In the genomic region with DNA sequence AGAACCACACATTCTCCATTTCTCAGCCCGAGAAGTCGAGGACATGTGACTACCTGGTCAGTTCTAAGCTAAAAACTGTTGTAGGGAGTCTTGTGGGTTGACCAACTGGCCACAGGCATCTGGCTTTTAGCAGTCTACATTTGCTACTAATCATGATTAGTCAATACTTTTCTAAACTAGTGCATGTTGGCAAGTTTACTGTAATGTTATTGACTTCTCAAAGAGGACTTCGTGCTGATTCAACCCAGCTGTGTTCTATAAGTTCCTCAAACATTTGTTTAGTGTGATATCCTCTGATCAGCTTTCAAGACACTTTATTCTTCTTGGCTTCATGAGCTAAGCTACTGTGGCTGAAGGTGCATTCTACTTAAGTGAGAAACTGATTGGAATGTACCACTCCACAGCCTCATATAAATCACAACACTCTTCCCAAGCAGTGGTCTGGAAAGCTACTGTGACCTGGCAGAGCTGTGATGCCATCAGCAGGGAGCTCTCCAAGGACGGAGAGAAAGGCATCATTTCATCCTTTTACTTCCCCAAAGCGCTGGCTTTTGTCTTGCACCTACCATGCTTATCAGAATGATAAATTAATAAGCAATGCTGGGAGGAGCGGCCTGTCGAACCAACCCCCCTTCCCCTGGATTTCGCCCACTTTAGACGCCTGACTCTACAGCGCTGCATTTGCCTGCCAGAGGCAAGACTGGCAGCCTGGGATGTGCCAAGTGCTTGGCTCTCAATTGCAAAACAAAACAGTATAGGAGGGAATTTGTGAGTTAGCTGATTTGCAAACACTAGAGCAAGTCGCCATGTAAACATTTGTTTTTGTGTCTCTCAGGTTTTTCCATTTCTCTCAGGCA, we compare ENCODE assay signal across 15 cellular contexts.
DNase-seq lines count a peak whose midpoint lies in the region; ATAC-seq and TF ChIP-seq lines count a peak whose summit lies in the region.
"Had no signal": no experiment of that assay in that cellular context is flagged by ENCODE, and none has a peak within 500 bp of the region (broad histone marks: within the 10 kb centered on the region; RNA-seq: fewer than 3 reads in every experiment).

No MANE protein-coding gene starts in this region.

- H2AFZ ChIP-seq in osteoblast (ENCODE audit: low read length): no peak overlapping the region

- no peak for ATAC-seq in HG03571 (IDR thresholded peaks at IDR 0.05; ENCODE audit: unreplicated experiment)
- ATAC-seq: lower lobe of right lung had no signal

- H3K4me1 ChIP-seq in osteoblast (ENCODE audit: insufficient read depth, low read length): peaks cover 22% of the 10 kb centered on the region
- no peaks in the 10 kb centered on the region for H3K4me1 ChIP-seq in thyroid gland
- H3K4me1 ChIP-seq: lower lobe of right lung had no signal

- no peaks in the 10 kb centered on the region for H3K36me3 ChIP-seq in osteoblast (ENCODE audit: insufficient read depth, low read length)
- peaks cover 3 to 6% of the 10 kb centered on the region in 2 donors for H3K36me3 ChIP-seq in thyroid gland

- H3K9me3 ChIP-seq in osteoblast (ENCODE audit: low read depth, low read length) (no peaks in the 10 kb centered on the region), thyroid gland (no peaks in the 10 kb centered on the region)
- H3K9me3 ChIP-seq: lower lobe of right lung, neutrophil had no signal

- H4K20me1 ChIP-seq in osteoblast (ENCODE audit: insufficient read depth, low read length): no peaks in the 10 kb centered on the region

- intact Hi-C loops in thyroid gland (cut with DNase I): no loop called here

- no peaks in the 10 kb centered on the region for H3K79me2 ChIP-seq in osteoblast (ENCODE audit: insufficient read depth, low read length)

- H3K27ac ChIP-seq in osteoblast (ENCODE audit: low read depth, low read length): peak overlapping the region; percentile 68
- no peak overlapping the region for H3K27ac ChIP-seq in thyroid gland
- H3K27ac ChIP-seq: cardiac muscle cell, lower lobe of right lung, neutrophil had no signal

- TF ChIP-seq POLR2A in thyroid gland (IDR thresholded peaks at IDR 0.05): no peak

- peak overlapping the region; percentile 51 for H3K4me2 ChIP-seq in osteoblast (ENCODE audit: insufficient read depth, low read length)

- DNase-seq in GM03348 (ENCODE audit: low spot score): peak; percentile 82
- peak; percentile 25 for DNase-seq in NCI-H2029 treated with DMSO at 0.1 percent for 48 hours (lab: John Stamatoyannopoulos, UW)
- peak; percentile 17 to 36 for DNase-seq in cardiac fibroblast (ENCODE audit: low read depth in 2 of 2)
- DNase-seq in osteoblast (ENCODE audit: insufficient read length, low spot score, missing footprints): no peak
- DNase-seq in thyroid gland: no peak
- DNase-seq in NCI-H1694 (lab: John Stamatoyannopoulos, UW): no peak
- DNase-seq in MV-4-11 (lab: John Stamatoyannopoulos, UW): no peak
- DNase-seq: activated CD4-positive, alpha-beta T cell treated with anti-CD3 and anti-CD28 coated beads, Interleukin-2, amount 50 U/mL, for 1 hour; activated effector memory CD4-positive, alpha-beta T cell treated with Interleukin-2 at 50 U/mL for 16 hours; lower lobe of right lung; stimulated activated CD4-positive, alpha-beta T cell treated with anti-CD3 and anti-CD28 coated beads, Interleukin-12 subunit alpha, Interleukin-12 subunit beta, amount 100 ng/mL, for 4 hours; T-helper 9 cell had no signal

- H3K27me3 ChIP-seq in osteoblast (ENCODE audit: insufficient read depth, low read length) (no peaks in the 10 kb centered on the region), thyroid gland (no peaks in the 10 kb centered on the region)
- H3K27me3 ChIP-seq: cardiac muscle cell, neutrophil had no signal

- no peak overlapping the region for H3K4me3 ChIP-seq in cardiac fibroblast (replicated peaks in 1 of 2; ENCODE audit: low read depth in 2 of 2, low read length in 2 of 2)
- no peak overlapping the region for H3K4me3 ChIP-seq in osteoblast (ENCODE audit: insufficient read depth, low read length)
- no peak overlapping the region for H3K4me3 ChIP-seq in thyroid gland (replicated peaks in 1 of 3)
- H3K4me3 ChIP-seq: cardiac muscle cell, lower lobe of right lung had no signal

- WGBS in thyroid gland, 2 donors: 92 to 96% methylated on average over 11 of the region's 11 CpGs

- no peak for TF ChIP-seq CTCF in cardiac fibroblast (IDR thresholded peaks at IDR 0.05; ENCODE audit: low read depth, low read length)
- TF ChIP-seq CTCF in osteoblast (IDR thresholded peaks at IDR 0.05; ENCODE audit: extremely low read depth, low read depth, low read length): no peak
- no peak for TF ChIP-seq CTCF in thyroid gland (IDR thresholded peaks at IDR 0.05)

Comparison
In these comparisons a context has a peak if more than half of its experiments do, and no peak if none do; other contexts are left out.
1. DNase-seq: peak in GM03348 (single experiment), NCI-H2029 treated with DMSO at 0.1 percent for 48 hours (single experiment) and cardiac fibroblast (2 of 2); none in osteoblast (single experiment), thyroid gland (0 of 2), NCI-H1694 (single experiment) and MV-4-11 (single experiment).